16 cellular contexts compared by ENCODE assay signal in the genomic region with DNA sequence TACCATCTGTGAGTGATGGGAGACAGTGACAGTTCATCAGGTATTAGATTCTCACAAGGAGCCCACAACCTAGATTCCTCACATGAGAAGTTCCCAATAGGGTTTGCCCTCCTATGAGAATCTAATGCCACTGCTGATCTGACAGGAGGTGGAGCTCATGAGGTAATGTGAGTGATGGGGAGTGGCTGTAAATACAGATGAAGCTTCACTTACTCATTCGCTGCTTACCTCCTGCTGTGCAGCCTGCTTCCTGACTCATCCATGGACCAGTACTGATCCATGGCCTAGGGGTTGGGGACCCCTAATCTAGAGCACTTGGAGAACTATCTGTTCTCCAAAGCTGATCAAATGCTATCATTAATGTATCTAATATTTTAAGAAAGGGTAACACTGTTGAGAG. TPM values are rescaled to one million over a fixed set of nuclear protein-coding genes. Genes with fewer than 3 reads are reported as not detected.
DNase-seq lines count a peak whose midpoint lies in the region; ATAC-seq and TF ChIP-seq lines count a peak whose summit lies in the region.
"Had no signal": no experiment of that assay in that cellular context is flagged by ENCODE, and none has a peak within 500 bp of the region (broad histone marks: within the 10 kb centered on the region; RNA-seq: fewer than 3 reads in every experiment).

No MANE protein-coding gene starts in this region.

- no peaks in the 10 kb centered on the region for H3K27me3 ChIP-seq in endodermal cell (ENCODE audit: control insufficient read depth, insufficient read depth, low read length, poor library complexity, severe bottlenecking)
- H3K27me3 ChIP-seq: BE2C had no signal

- DNase-seq in activated naive CD4-positive, alpha-beta T cell treated with anti-CD3 and anti-CD28 coated beads, Interleukin-2, amount 10 ng/mL, durations not matched to agents 7 days and 5 days: no peak
- no peak for DNase-seq in activated naive CD4-positive, alpha-beta T cell treated with anti-CD3 and anti-CD28 coated beads, Interleukin-2, amount 50 U/mL, for 16 hours
- DNase-seq in T-helper 17 cell: no peak
- DNase-seq in endodermal cell: peak; percentile 88
- DNase-seq in stimulated activated naive CD8-positive, alpha-beta T cell treated with anti-CD3 and anti-CD28 coated beads, Interleukin-15, amount 100 ng/mL, for 72 hours: no peak
- DNase-seq in RPMI8226: no peak
- DNase-seq in DMS 273 treated with DMSO at 0.1 percent for 48 hours (lab: John Stamatoyannopoulos, UW): no peak
- no peak for DNase-seq in NCI-H2196 treated with DMSO at 0.1 percent for 48 hours (lab: John Stamatoyannopoulos, UW; ENCODE audit: unreplicated experiment)
- DNase-seq: amniotic stem cell; BE2C; NCI-H1694; nephron progenitor cell; stimulated activated CD4-positive, alpha-beta T cell treated with anti-CD3 and anti-CD28 coated beads, Interleukin-12 subunit alpha, Interleukin-12 subunit beta, amount 100 ng/mL, for 4 hours; WERI-Rb-1 had no signal

- peaks cover 87% of the 10 kb centered on the region for H3K4me1 Mint-ChIP-seq in activated naive CD4-positive, alpha-beta T cell treated with anti-CD3 and anti-CD28 coated beads, Interleukin-2, amount 10 ng/mL, durations not matched to agents 7 days and 5 days
- H3K4me1 Mint-ChIP-seq in T-helper 17 cell (peaks cover 28% of the 10 kb centered on the region), endodermal cell (peaks cover 7% of the 10 kb centered on the region)
- peaks cover 81% of the 10 kb centered on the region for H3K4me1 Mint-ChIP-seq in stimulated activated naive CD8-positive, alpha-beta T cell treated with anti-CD3 and anti-CD28 coated beads, Interleukin-15, amount 100 ng/mL, for 72 hours
- H3K4me1 Mint-ChIP-seq: nephron progenitor cell had no signal

- H3K36me3 Mint-ChIP-seq in activated naive CD4-positive, alpha-beta T cell treated with anti-CD3 and anti-CD28 coated beads, Interleukin-2, amount 10 ng/mL, durations not matched to agents 7 days and 5 days: peaks cover 92% of the 10 kb centered on the region
- H3K36me3 Mint-ChIP-seq in T-helper 17 cell (ENCODE audit: low read depth) (peaks cover 21% of the 10 kb centered on the region), endodermal cell (ENCODE audit: low read depth) (peaks cover 60% of the 10 kb centered on the region)

- peak; percentile 41 for ATAC-seq in T-helper 17 cell
- peak; percentile 59 for ATAC-seq in stimulated activated naive CD8-positive, alpha-beta T cell treated with anti-CD3 and anti-CD28 coated beads, Interleukin-15, amount 100 ng/mL, for 72 hours

- H3K36me3 ChIP-seq in endodermal cell (ENCODE audit: control insufficient read depth, insufficient read depth, low read length): peaks cover 10% of the 10 kb centered on the region
- H3K36me3 ChIP-seq: BE2C, WERI-Rb-1 had no signal

- H3K4me1 ChIP-seq in endodermal cell (ENCODE audit: control insufficient read depth, insufficient read depth, low read length): no peaks in the 10 kb centered on the region
- H3K4me1 ChIP-seq: BE2C had no signal

- H3K27ac ChIP-seq in endodermal cell (ENCODE audit: low read depth, low read length): no peak overlapping the region
- H3K27ac ChIP-seq: WERI-Rb-1 had no signal

- WGBS in endodermal cell (ENCODE audit: insufficient coverage in 1 of 2, insufficient read length in 1 of 2), 2 experiments: 43% methylated on average over 1 of the region's 1 CpG; no CpG with 5 or more reads in 1 of the 2 experiments

- peaks cover 15% of the 10 kb centered on the region for H3K9me3 ChIP-seq in T-helper 17 cell (ENCODE audit: control insufficient read depth, low read length, poor library complexity, severe bottlenecking)
- H3K9me3 ChIP-seq in endodermal cell (ENCODE audit: control insufficient read depth, low read length): peaks cover 9% of the 10 kb centered on the region
- H3K9me3 ChIP-seq: BE2C had no signal

- H3K27ac Mint-ChIP-seq in activated naive CD4-positive, alpha-beta T cell treated with anti-CD3 and anti-CD28 coated beads, Interleukin-2, amount 10 ng/mL, durations not matched to agents 7 days and 5 days: peak overlapping the region; percentile 55
- H3K27ac Mint-ChIP-seq in T-helper 17 cell (peak overlapping the region; percentile 6), endodermal cell (no peak overlapping the region)
- no peak overlapping the region for H3K27ac Mint-ChIP-seq in stimulated activated naive CD8-positive, alpha-beta T cell treated with anti-CD3 and anti-CD28 coated beads, Interleukin-15, amount 100 ng/mL, for 72 hours
- H3K27ac Mint-ChIP-seq: nephron progenitor cell had no signal

- no peak overlapping the region for H3K4me3 ChIP-seq in endodermal cell (ENCODE audit: low read length)

- TF ChIP-seq CTCF in endodermal cell (conservative IDR thresholded peaks at IDR 0.05): peak; percentile 22

- no peaks in the 10 kb centered on the region for H3K27me3 Mint-ChIP-seq in activated naive CD4-positive, alpha-beta T cell treated with anti-CD3 and anti-CD28 coated beads, Interleukin-2, amount 10 ng/mL, durations not matched to agents 7 days and 5 days
- H3K27me3 Mint-ChIP-seq in T-helper 17 cell: no peaks in the 10 kb centered on the region
- H3K27me3 Mint-ChIP-seq in endodermal cell (ENCODE audit: insufficient read depth): no peaks in the 10 kb centered on the region
- no peaks in the 10 kb centered on the region for H3K27me3 Mint-ChIP-seq in stimulated activated naive CD8-positive, alpha-beta T cell treated with anti-CD3 and anti-CD28 coated beads, Interleukin-15, amount 100 ng/mL, for 72 hours

- H3K4me3 Mint-ChIP-seq in activated naive CD4-positive, alpha-beta T cell treated with anti-CD3 and anti-CD28 coated beads, Interleukin-2, amount 10 ng/mL, durations not matched to agents 7 days and 5 days: no peak overlapping the region
- H3K4me3 Mint-ChIP-seq in T-helper 17 cell: no peak overlapping the region
- no peak overlapping the region for H3K4me3 Mint-ChIP-seq in endodermal cell
- peak overlapping the region in 1 of 2 donors; percentile 9 for H3K4me3 Mint-ChIP-seq in stimulated activated naive CD8-positive, alpha-beta T cell treated with anti-CD3 and anti-CD28 coated beads, Interleukin-15, amount 100 ng/mL, for 72 hours
- H3K4me3 Mint-ChIP-seq: nephron progenitor cell had no signal

- H3K9me3 Mint-ChIP-seq in activated naive CD4-positive, alpha-beta T cell treated with anti-CD3 and anti-CD28 coated beads, Interleukin-2, amount 10 ng/mL, durations not matched to agents 7 days and 5 days: peaks cover 29% of the 10 kb centered on the region
- H3K9me3 Mint-ChIP-seq in endodermal cell: peaks cover 15% of the 10 kb centered on the region
- H3K9me3 Mint-ChIP-seq in stimulated activated naive CD8-positive, alpha-beta T cell treated with anti-CD3 and anti-CD28 coated beads, Interleukin-15, amount 100 ng/mL, for 72 hours: peaks cover 21 to 23% of the 10 kb centered on the region in 2 donors

- CTCF ChIA-PET in activated naive CD4-positive, alpha-beta T cell treated with anti-CD3 and anti-CD28 coated beads, Interleukin-2, amount 10 ng/mL, durations not matched to agents 7 days and 5 days (lab: Charles Lee): interaction anchor here (0.8 to 3.0 kb wide), 7 partner anchors 10 to 60 kb away, joined by 3 to 14 read pairs (median 3); no protein-coding TSS in a partner anchor

- no peak overlapping the region for H3K9ac ChIP-seq in endodermal cell (ENCODE audit: extremely low read depth, low read length, poor library complexity, severe bottlenecking)

RNA-seq across cellular contexts. Expression of a gene that starts 17.7 kb away (rescaled TPM):
- total RNA-seq in T-helper 17 cell (100 to 1,000 TPM; 151 to 173 TPM), endodermal cell (10 to 100 TPM; 19.3 to 21.5 TPM)
- polyA plus RNA-seq in endodermal cell (2013, experiment 1 of 2): 4.9 TPM
- polyA plus RNA-seq in endodermal cell (2013, experiment 2 of 2): 5.4 TPM

RNA-seq across cellular contexts. Expression of a gene that starts 45.7 kb away (rescaled TPM):
- 1 to 10 TPM; 1.5 TPM for total RNA-seq in T-helper 17 cell
- total RNA-seq in endodermal cell: not detected
- polyA plus RNA-seq in endodermal cell (2013, experiment 1 of 2): not detected
- polyA plus RNA-seq in endodermal cell (2013, experiment 2 of 2): not detected
- total RNA-seq: HT-29 had no signal
- polyA plus RNA-seq: keratinocyte had no signal

Comparison
In these comparisons a context has a peak if more than half of its experiments do, and no peak if none do; other contexts are left out.
1. H3K27ac Mint-ChIP-seq: peak in activated naive CD4-positive, alpha-beta T cell treated with anti-CD3 and anti-CD28 coated beads, Interleukin-2, amount 10 ng/mL, durations not matched to agents 7 days and 5 days (single experiment) and T-helper 17 cell (single experiment); none in endodermal cell (single experiment) and stimulated activated naive CD8-positive, alpha-beta T cell treated with anti-CD3 and anti-CD28 coated beads, Interleukin-15, amount 100 ng/mL, for 72 hours (0 of 2).
2. RNA of a gene that starts 17.7 kb away (total RNA-seq): 151 to 173 TPM in T-helper 17 cell; 19.3 to 21.5 TPM in endodermal cell; every median in the first group is over 4 times any median in the second.